19 cellular contexts compared by ENCODE assay signal in genomic region chr16:59988591-59988990, GRCh38.
"Had no signal": no experiment of that assay in that cellular context is flagged by ENCODE, and none has a peak within 500 bp of the region (broad histone marks: within the 10 kb centered on the region; RNA-seq: fewer than 3 reads in every experiment).

No MANE protein-coding gene starts in this region.

- DNase-seq: activated CD4-positive, alpha-beta T cell treated with anti-CD3 and anti-CD28 coated beads, Interleukin-2, amount 10 ng/mL, durations not matched to agents 24 days and 14 days; activated CD8-positive, alpha-beta T cell treated with anti-CD3 and anti-CD28 coated beads for 36 hours; activated naive CD4-positive, alpha-beta T cell treated with anti-CD3 and anti-CD28 coated beads for 36 hours; activated T-cell treated with anti-CD3 and anti-CD28 coated beads, Interleukin-2, amount 50 U/mL, for 24 hours; anterior cingulate cortex; colonic mucosa; endodermal cell; erythroblast; gastrocnemius medialis; head of caudate nucleus; left lung; stimulated activated naive CD8-positive, alpha-beta T cell treated with anti-CD3 and anti-CD28 coated beads, Interleukin-15, Interleukin-2, amounts not matched to agents 100 U/mL and 50 U/mL, for 24 hours; substantia nigra; tibial artery had no signal

- H3K36me3 Mint-ChIP-seq: brain had no signal

- H3K27me3 Mint-ChIP-seq: activated CD4-positive, alpha-beta T cell treated with anti-CD3 and anti-CD28 coated beads, Interleukin-2, amount 10 ng/mL, durations not matched to agents 24 days and 14 days; activated CD8-positive, alpha-beta T cell treated with anti-CD3 and anti-CD28 coated beads for 36 hours; activated T-cell treated with anti-CD3 and anti-CD28 coated beads, Interleukin-2, amount 50 U/mL, for 24 hours; brain; central memory CD8-positive, alpha-beta T cell had no signal

- H3K27ac ChIP-seq: colonic mucosa, gastrocnemius medialis, left lung, prostate gland, right atrium auricular region, tibial artery had no signal

- H3K4me3 Mint-ChIP-seq: activated CD4-positive, alpha-beta T cell treated with anti-CD3 and anti-CD28 coated beads, Interleukin-2, amount 10 ng/mL, durations not matched to agents 24 days and 14 days; activated CD8-positive, alpha-beta T cell treated with anti-CD3 and anti-CD28 coated beads for 36 hours; activated naive CD4-positive, alpha-beta T cell treated with anti-CD3 and anti-CD28 coated beads for 36 hours; activated T-cell treated with anti-CD3 and anti-CD28 coated beads, Interleukin-2, amount 50 U/mL, for 24 hours; brain; central memory CD8-positive, alpha-beta T cell; endodermal cell; neural crest cell had no signal

- H3K27ac Mint-ChIP-seq: activated CD4-positive, alpha-beta T cell treated with anti-CD3 and anti-CD28 coated beads, Interleukin-2, amount 10 ng/mL, durations not matched to agents 24 days and 14 days; activated CD8-positive, alpha-beta T cell treated with anti-CD3 and anti-CD28 coated beads for 36 hours; activated naive CD4-positive, alpha-beta T cell treated with anti-CD3 and anti-CD28 coated beads for 36 hours; activated T-cell treated with anti-CD3 and anti-CD28 coated beads, Interleukin-2, amount 50 U/mL, for 24 hours; brain; endodermal cell had no signal

- H3K4me1 Mint-ChIP-seq: activated CD4-positive, alpha-beta T cell treated with anti-CD3 and anti-CD28 coated beads, Interleukin-2, amount 10 ng/mL, durations not matched to agents 24 days and 14 days; brain; central memory CD8-positive, alpha-beta T cell; neural crest cell had no signal
